Comparison of ENCODE assay signal across 9 cellular contexts in genomic region chr13:111177803-111178389, GRCh38.
DNase-seq lines count a peak whose midpoint lies in the region; ATAC-seq and TF ChIP-seq lines count a peak whose summit lies in the region.
"Had no signal": no experiment of that assay in that cellular context is flagged by ENCODE, and none has a peak within 500 bp of the region (broad histone marks: within the 10 kb centered on the region; RNA-seq: fewer than 3 reads in every experiment).

No MANE protein-coding gene starts in this region.

- no peaks in the 10 kb centered on the region for H3K9me3 ChIP-seq in mucosa of rectum (ENCODE audit: control insufficient read depth in 2 of 2, low read length in 2 of 2)

- peaks cover 5 to 10% of the 10 kb centered on the region in 2 donors for H3K36me3 ChIP-seq in mucosa of rectum (ENCODE audit: control insufficient read depth in 2 of 2, insufficient read depth in 2 of 2, low read length in 2 of 2)

- no peak for TF ChIP-seq CTCF in type B pancreatic cell (conservative IDR thresholded peaks at IDR 0.05)
- TF ChIP-seq CTCF in Calu3 (IDR thresholded peaks at IDR 0.05; ENCODE audit: unreplicated experiment): no peak

- H3K4me3 ChIP-seq in mucosa of rectum (ENCODE audit: low read length in 2 of 2): no peak overlapping the region

- no peak overlapping the region for H3K9ac ChIP-seq in mucosa of rectum (ENCODE audit: low read depth in 1 of 2, low read length in 2 of 2)

- peak overlapping the region; percentile 22 for H3K4me3 Mint-ChIP-seq in activated CD4-positive, alpha-beta T cell treated with anti-CD3 and anti-CD28 coated beads, Interleukin-2, amount 10 ng/mL, durations not matched to agents 7 days and 5 days
- H3K4me3 Mint-ChIP-seq in type B pancreatic cell (peak overlapping the region; percentile 34), Calu3 (ENCODE audit: low read depth, unreplicated experiment) (no peak overlapping the region)

- CTCF ChIA-PET in activated CD4-positive, alpha-beta T cell treated with anti-CD3 and anti-CD28 coated beads, Interleukin-2, amount 10 ng/mL, durations not matched to agents 7 days and 5 days (lab: Charles Lee): interaction anchor here (0.8 to 3.3 kb wide), 4 partner anchors 10 to 18 kb away, joined by 3 to 12 read pairs (median 4); no protein-coding TSS in a partner anchor
- CTCF ChIA-PET in Calu3 (lab: Charles Lee): no interaction called here

- H3K9me3 Mint-ChIP-seq in activated CD4-positive, alpha-beta T cell treated with anti-CD3 and anti-CD28 coated beads, Interleukin-2, amount 10 ng/mL, durations not matched to agents 7 days and 5 days: peaks cover 17% of the 10 kb centered on the region
- H3K9me3 Mint-ChIP-seq in type B pancreatic cell (no peaks in the 10 kb centered on the region), Calu3 (ENCODE audit: low read depth, unreplicated experiment) (no peaks in the 10 kb centered on the region)

- no peaks in the 10 kb centered on the region for H3K27me3 ChIP-seq in mucosa of rectum (ENCODE audit: control insufficient read depth in 2 of 2, insufficient read depth in 2 of 2, low read length in 2 of 2)

- no TSS peak for BruUV-seq in Calu3 (replicated peaks; lab: Mats Ljungman, UMichigan)

- peaks cover 90% of the 10 kb centered on the region for H3K36me3 Mint-ChIP-seq in activated CD4-positive, alpha-beta T cell treated with anti-CD3 and anti-CD28 coated beads, Interleukin-2, amount 10 ng/mL, durations not matched to agents 7 days and 5 days (ENCODE audit: low read depth)
- peaks cover 25% of the 10 kb centered on the region for H3K36me3 Mint-ChIP-seq in type B pancreatic cell
- H3K36me3 Mint-ChIP-seq in Calu3 (ENCODE audit: insufficient read depth, unreplicated experiment): no peaks in the 10 kb centered on the region

- ATAC-seq in GM18873 (IDR thresholded peaks at IDR 0.05; ENCODE audit: low FRiP score, unreplicated experiment): no peak
- no peak for ATAC-seq in GM21786 (IDR thresholded peaks at IDR 0.05; ENCODE audit: unreplicated experiment)

- H3K27ac ChIP-seq in mucosa of rectum (ENCODE audit: low read depth in 2 of 2, low read length in 2 of 2): peak overlapping the region; percentile 46 to 54
- H3K27ac ChIP-seq: C4-2B had no signal

- peak overlapping the region; percentile 89 for H3K27ac Mint-ChIP-seq in activated CD4-positive, alpha-beta T cell treated with anti-CD3 and anti-CD28 coated beads, Interleukin-2, amount 10 ng/mL, durations not matched to agents 7 days and 5 days
- peak overlapping the region; percentile 93 for H3K27ac Mint-ChIP-seq in type B pancreatic cell
- H3K27ac Mint-ChIP-seq in Calu3 (ENCODE audit: unreplicated experiment): no peak overlapping the region

- DNase-seq in activated CD4-positive, alpha-beta T cell treated with anti-CD3 and anti-CD28 coated beads, Interleukin-2, amount 10 ng/mL, durations not matched to agents 7 days and 5 days: no peak
- DNase-seq in activated CD4-positive, alpha-beta T cell treated with anti-CD3 and anti-CD28 coated beads for 48 hours: no peak
- peak; percentile 90 for DNase-seq in dermis blood vessel endothelial cell
- no peak for DNase-seq in type B pancreatic cell (ENCODE audit: extremely low spot score, unreplicated experiment)
- no peak for DNase-seq in Calu3

- intact Hi-C loops in Calu3 (cut with micrococcal nuclease; ENCODE audit: unreplicated experiment): no loop called here

- H3K4me1 Mint-ChIP-seq in activated CD4-positive, alpha-beta T cell treated with anti-CD3 and anti-CD28 coated beads, Interleukin-2, amount 10 ng/mL, durations not matched to agents 7 days and 5 days: peaks cover 77% of the 10 kb centered on the region
- peaks cover 33% of the 10 kb centered on the region for H3K4me1 Mint-ChIP-seq in type B pancreatic cell (ENCODE audit: unreplicated experiment)
- no peaks in the 10 kb centered on the region for H3K4me1 Mint-ChIP-seq in Calu3 (ENCODE audit: low read depth, unreplicated experiment)

- POLR2A ChIA-PET in activated CD4-positive, alpha-beta T cell treated with anti-CD3 and anti-CD28 coated beads, Interleukin-2, amount 10 ng/mL, durations not matched to agents 7 days and 5 days (lab: Charles Lee): no interaction called here

- H3K4me1 ChIP-seq in mucosa of rectum (ENCODE audit: control insufficient read depth in 2 of 2, insufficient read depth in 2 of 2, low read length in 2 of 2): peaks cover 12 to 16% of the 10 kb centered on the region in 2 donors

- H3K27me3 Mint-ChIP-seq in activated CD4-positive, alpha-beta T cell treated with anti-CD3 and anti-CD28 coated beads, Interleukin-2, amount 10 ng/mL, durations not matched to agents 7 days and 5 days: no peaks in the 10 kb centered on the region
- H3K27me3 Mint-ChIP-seq in type B pancreatic cell (no peaks in the 10 kb centered on the region), Calu3 (ENCODE audit: unreplicated experiment) (no peaks in the 10 kb centered on the region)
